ENCODE assay signal across 18 cellular contexts in genomic region chr7:18402488-18403183, GRCh38.
DNase-seq lines count a peak whose midpoint lies in the region; ATAC-seq lines count a peak whose summit lies in the region.
"Had no signal": no experiment of that assay in that cellular context is flagged by ENCODE, and none has a peak within 500 bp of the region (broad histone marks: within the 10 kb centered on the region; RNA-seq: fewer than 3 reads in every experiment).

No MANE protein-coding gene starts in this region.

- H3K27ac Mint-ChIP-seq in naive thymus-derived CD4-positive, alpha-beta T cell = no peak overlapping the region
- H3K27ac Mint-ChIP-seq in activated naive CD8-positive, alpha-beta T cell treated with anti-CD3 and anti-CD28 coated beads for 36 hours = no peak overlapping the region
- H3K27ac Mint-ChIP-seq: activated naive CD4-positive, alpha-beta T cell treated with anti-CD3 and anti-CD28 coated beads, Interleukin-2, amount 50 U/mL, for 24 hours; CD4-positive, CD25-positive, alpha-beta regulatory T cell; IgD-negative memory B cell had no signal

- no peak overlapping the region for H3K4me3 Mint-ChIP-seq in naive thymus-derived CD4-positive, alpha-beta T cell
- no peak overlapping the region for H3K4me3 Mint-ChIP-seq in activated naive CD8-positive, alpha-beta T cell treated with anti-CD3 and anti-CD28 coated beads for 36 hours
- H3K4me3 Mint-ChIP-seq: activated naive CD4-positive, alpha-beta T cell treated with anti-CD3 and anti-CD28 coated beads, Interleukin-2, amount 50 U/mL, for 24 hours; CD4-positive, CD25-positive, alpha-beta regulatory T cell had no signal

- H3K27me3 Mint-ChIP-seq in naive thymus-derived CD4-positive, alpha-beta T cell = peaks cover 0 to 13% (median 4%) of the 10 kb centered on the region in 5 donors
- no peaks in the 10 kb centered on the region for H3K27me3 Mint-ChIP-seq in activated naive CD8-positive, alpha-beta T cell treated with anti-CD3 and anti-CD28 coated beads for 36 hours
- H3K27me3 Mint-ChIP-seq: activated naive CD4-positive, alpha-beta T cell treated with anti-CD3 and anti-CD28 coated beads, Interleukin-2, amount 50 U/mL, for 24 hours; CD4-positive, CD25-positive, alpha-beta regulatory T cell; IgD-negative memory B cell had no signal

- no peaks in the 10 kb centered on the region for H3K27me3 ChIP-seq in naive thymus-derived CD4-positive, alpha-beta T cell (ENCODE audit: control insufficient read depth in 2 of 2, insufficient read depth in 2 of 2, low read length in 2 of 2)
- H3K27me3 ChIP-seq: gastrocnemius medialis had no signal

- H3K4me3 ChIP-seq in naive thymus-derived CD4-positive, alpha-beta T cell (ENCODE audit: low read length) = no peak overlapping the region
- H3K4me3 ChIP-seq: coronary artery, gastrocnemius medialis, psoas muscle had no signal

- H3K4me1 Mint-ChIP-seq in naive thymus-derived CD4-positive, alpha-beta T cell = peaks cover 0 to 5% (median 0%) of the 10 kb centered on the region in 7 donors
- H3K4me1 Mint-ChIP-seq in activated naive CD8-positive, alpha-beta T cell treated with anti-CD3 and anti-CD28 coated beads for 36 hours = no peaks in the 10 kb centered on the region
- H3K4me1 Mint-ChIP-seq: activated naive CD4-positive, alpha-beta T cell treated with anti-CD3 and anti-CD28 coated beads, Interleukin-2, amount 50 U/mL, for 24 hours; CD4-positive, CD25-positive, alpha-beta regulatory T cell had no signal

- H3K27ac ChIP-seq in naive thymus-derived CD4-positive, alpha-beta T cell (ENCODE audit: low read depth, low read length) = no peak overlapping the region
- H3K27ac ChIP-seq: coronary artery, gastrocnemius medialis, psoas muscle had no signal

- no peaks in the 10 kb centered on the region for H3K36me3 ChIP-seq in naive thymus-derived CD4-positive, alpha-beta T cell (ENCODE audit: control insufficient read depth in 2 of 3, insufficient read depth in 3 of 3, low read length in 3 of 3)
- H3K36me3 ChIP-seq: gastrocnemius medialis had no signal

- H3K9me3 ChIP-seq in naive thymus-derived CD4-positive, alpha-beta T cell (ENCODE audit: control insufficient read depth in 2 of 3, low read length in 3 of 3) = no peaks in the 10 kb centered on the region
- H3K9me3 ChIP-seq: gastrocnemius medialis, psoas muscle had no signal

- POLR2A ChIA-PET in naive thymus-derived CD4-positive, alpha-beta T cell (lab: Charles Lee) = no interaction called here

- H3K36me3 Mint-ChIP-seq in naive thymus-derived CD4-positive, alpha-beta T cell = no peaks in the 10 kb centered on the region
- no peaks in the 10 kb centered on the region for H3K36me3 Mint-ChIP-seq in activated naive CD8-positive, alpha-beta T cell treated with anti-CD3 and anti-CD28 coated beads for 36 hours
- H3K36me3 Mint-ChIP-seq: activated naive CD4-positive, alpha-beta T cell treated with anti-CD3 and anti-CD28 coated beads, Interleukin-2, amount 50 U/mL, for 24 hours; CD4-positive, CD25-positive, alpha-beta regulatory T cell had no signal

- peaks cover 0 to 6% (median 0%) of the 10 kb centered on the region in 11 donors for H3K9me3 Mint-ChIP-seq in naive thymus-derived CD4-positive, alpha-beta T cell
- no peaks in the 10 kb centered on the region for H3K9me3 Mint-ChIP-seq in activated naive CD8-positive, alpha-beta T cell treated with anti-CD3 and anti-CD28 coated beads for 36 hours
- H3K9me3 Mint-ChIP-seq: IgD-negative memory B cell had no signal

- no peaks in the 10 kb centered on the region for H3K4me1 ChIP-seq in naive thymus-derived CD4-positive, alpha-beta T cell (ENCODE audit: control insufficient read depth in 2 of 2, insufficient read depth in 2 of 2, low read length in 2 of 2)
- H3K4me1 ChIP-seq: gastrocnemius medialis, psoas muscle had no signal

- CTCF ChIA-PET in naive thymus-derived CD4-positive, alpha-beta T cell (lab: Charles Lee) = interaction anchor here (0.6 kb wide), 1 partner anchor 556 kb away, joined by 3 read pairs; no protein-coding TSS in a partner anchor

- peak; percentile 56 for DNase-seq in COLO829 (ENCODE audit: low spot score)
- DNase-seq in NCI-H2081 treated with DMSO at 0.1 percent for 48 hours (lab: John Stamatoyannopoulos, UW) = peak; percentile 38
- DNase-seq in dedifferentiated amniotic fluid mesenchymal stem cell (ENCODE audit: extremely low spot score) = peak; percentile 90
- DNase-seq in naive thymus-derived CD4-positive, alpha-beta T cell = no peak
- DNase-seq in activated effector memory CD4-positive, alpha-beta T cell treated with anti-CD3 and anti-CD28 coated beads, Interleukin-2, amount 50 U/mL, for 16 hours = no peak
- no peak for DNase-seq in activated naive CD8-positive, alpha-beta T cell treated with anti-CD3 and anti-CD28 coated beads for 36 hours
- DNase-seq in NCI-H774 (lab: John Stamatoyannopoulos, UW) = no peak
- DNase-seq: CD4-positive, CD25-positive, alpha-beta regulatory T cell; gastrocnemius medialis; NCI-H510A treated with DMSO at 0.1 percent for 48 hours; psoas muscle; Right ventricle myocardium superior; stimulated activated CD4-positive, alpha-beta T cell treated with anti-CD3 and anti-CD28 coated beads, Interleukin-4, amount 100 ng/mL, for 1 hour; stimulated activated naive CD4-positive, alpha-beta T cell had no signal

- ATAC-seq in naive thymus-derived CD4-positive, alpha-beta T cell = peak; percentile 34
- no peak for ATAC-seq in HG03354 (IDR thresholded peaks at IDR 0.05; ENCODE audit: poor library complexity, severe bottlenecking, unreplicated experiment)
- ATAC-seq: gastrocnemius medialis, psoas muscle had no signal

- intact Hi-C loops in naive thymus-derived CD4-positive, alpha-beta T cell (cut with micrococcal nuclease) = no loop called here

Comparison
In these comparisons a context has a peak if more than half of its experiments do, and no peak if none do; other contexts are left out.
1. DNase-seq: peak in COLO829 (single experiment), NCI-H2081 treated with DMSO at 0.1 percent for 48 hours (single experiment) and dedifferentiated amniotic fluid mesenchymal stem cell (single experiment); none in naive thymus-derived CD4-positive, alpha-beta T cell (0 of 9), activated effector memory CD4-positive, alpha-beta T cell treated with anti-CD3 and anti-CD28 coated beads, Interleukin-2, amount 50 U/mL, for 16 hours (single experiment), activated naive CD8-positive, alpha-beta T cell treated with anti-CD3 and anti-CD28 coated beads for 36 hours (single experiment) and NCI-H774 (single experiment).